Comparison of ENCODE assay signal across 8 cellular contexts in genomic region chr10:11225935-11226334, GRCh38.
DNase-seq lines count a peak whose midpoint lies in the region; ATAC-seq and TF ChIP-seq lines count a peak whose summit lies in the region.

No MANE protein-coding gene starts in this region.

- TF ChIP-seq POLR2A in heart left ventricle (IDR thresholded peaks at IDR 0.05) (no peak), gastroesophageal sphincter (IDR thresholded peaks at IDR 0.05) (no peak), tibial nerve (IDR thresholded peaks at IDR 0.05) (no peak)

- H3K9me3 ChIP-seq in heart left ventricle (no peaks in the 10 kb centered on the region), gastroesophageal sphincter (no peaks in the 10 kb centered on the region), tibial nerve (no peaks in the 10 kb centered on the region)

- H3K36me3 ChIP-seq in heart left ventricle (peaks cover 0 to 51% (median 0%) of the 10 kb centered on the region in 9 donors), gastroesophageal sphincter (peaks cover 0 to 60% of the 10 kb centered on the region in 2 donors), tibial nerve (peaks cover 0 to 35% (median 0%) of the 10 kb centered on the region in 3 donors)

- H3K4me1 ChIP-seq in heart left ventricle (peaks cover 0 to 78% (median 28%) of the 10 kb centered on the region in 12 donors), gastroesophageal sphincter (peaks cover 0 to 54% (median 0%) of the 10 kb centered on the region in 3 donors), tibial nerve (peaks cover 0 to 53% (median 18%) of the 10 kb centered on the region in 4 donors)

- H3K4me3 ChIP-seq in heart left ventricle, result no peak overlapping the region
- H3K4me3 ChIP-seq in gastroesophageal sphincter, result no peak overlapping the region
- H3K4me3 ChIP-seq in tibial nerve, result no peak overlapping the region

- TF ChIP-seq EP300 in gastroesophageal sphincter (IDR thresholded peaks at IDR 0.05), result no peak
- no peak for TF ChIP-seq EP300 in tibial nerve (IDR thresholded peaks at IDR 0.05)

- intact Hi-C loops in heart left ventricle (cut with DNase I), result no loop called here

- DNase-seq in T-helper 22 cell (ENCODE audit: low read depth) (peak; percentile 50), heart left ventricle (peak in 2 of 5 donors; percentile 46 to 52), tibial nerve (ENCODE audit: low spot score in 2 of 2) (no peak), amygdala (lab: John Stamatoyannopoulos, UW) (no peak)
- DNase-seq in stimulated activated naive CD4-positive, alpha-beta T cell treated with Interleukin-2 at 50 U/mL for 16 hours (lab: John Stamatoyannopoulos, UW), result peak; percentile 67

- peak; percentile 36 for ATAC-seq in GM19324 (IDR thresholded peaks at IDR 0.05; ENCODE audit: low FRiP score, unreplicated experiment)
- peak; percentile 46 for ATAC-seq in HG03064 (IDR thresholded peaks at IDR 0.05; ENCODE audit: low read depth, unreplicated experiment)
- ATAC-seq in heart left ventricle, result peak in 3 of 4 donors; percentile 46 to 65 (median 63)
- ATAC-seq in gastroesophageal sphincter, result no peak

- H3K27me3 ChIP-seq in heart left ventricle (no peaks in the 10 kb centered on the region), gastroesophageal sphincter (no peaks in the 10 kb centered on the region), tibial nerve (no peaks in the 10 kb centered on the region)

- TF ChIP-seq CTCF in heart left ventricle (IDR thresholded peaks at IDR 0.05) (no peak), gastroesophageal sphincter (IDR thresholded peaks at IDR 0.05) (no peak), tibial nerve (IDR thresholded peaks at IDR 0.05) (no peak)

- H3K27ac ChIP-seq in heart left ventricle (peak overlapping the region in 9 of 12 donors; percentile 3 to 81 (median 49)), gastroesophageal sphincter (no peak overlapping the region), tibial nerve (peak overlapping the region in 2 of 4 donors; percentile 15 to 42)

- 57 to 67% (median 61%) methylated on average over 5 of the region's 5 CpGs for WGBS in heart left ventricle, 4 donors
- WGBS in gastroesophageal sphincter (ENCODE audit: low coverage in 1 of 2), 2 donors, result no CpG with 5 or more reads among the region's 5 CpGs
- WGBS in tibial nerve, 2 donors, result 62 to 69% methylated on average over 5 of the region's 5 CpGs

Comparison
In these comparisons a context has a peak if more than half of its experiments do, and no peak if none do; other contexts are left out.
1. DNase-seq: peak in T-helper 22 cell (single experiment) and stimulated activated naive CD4-positive, alpha-beta T cell treated with Interleukin-2 at 50 U/mL for 16 hours (single experiment); none in tibial nerve (0 of 2) and amygdala (0 of 56).
2. H3K27ac ChIP-seq: peak in heart left ventricle (9 of 12); none in gastroesophageal sphincter (0 of 4).